In the genomic region with DNA sequence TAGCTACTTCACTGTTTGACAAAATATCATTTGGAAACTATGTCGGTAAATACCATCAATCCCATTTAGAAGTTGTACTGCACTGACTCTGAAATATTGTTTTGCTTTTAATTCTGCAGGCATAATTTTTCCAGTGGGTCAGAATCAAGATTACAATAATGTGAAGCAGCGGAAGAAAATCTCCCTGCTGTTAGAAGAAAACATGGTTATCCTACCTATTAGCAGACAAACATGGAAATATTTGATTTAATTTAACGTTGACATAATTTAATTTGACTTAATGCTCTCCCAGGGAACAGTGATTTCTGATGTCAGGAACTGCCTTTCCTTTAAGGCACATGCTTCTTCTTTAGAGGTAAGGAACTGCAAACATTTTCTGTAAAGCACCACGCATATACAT, we compare ENCODE assay signal across 33 cellular contexts.
A peak's percentile ranks its signal among the peaks of the same experiment; 100 is the strongest.
DNase-seq lines count a peak whose midpoint lies in the region; ATAC-seq and TF ChIP-seq lines count a peak whose summit lies in the region.
"Had no signal": no experiment of that assay in that cellular context is flagged by ENCODE, and none has a peak within 500 bp of the region (broad histone marks: within the 10 kb centered on the region; RNA-seq: fewer than 3 reads in every experiment).

No MANE protein-coding gene starts in this region.

- H3K4me3 Mint-ChIP-seq in Calu3 (ENCODE audit: low read depth, unreplicated experiment): no peak overlapping the region
- H3K4me3 Mint-ChIP-seq: B cell; CD14-positive monocyte; CD4-positive, alpha-beta memory T cell; CD4-positive, alpha-beta T cell; CD4-positive, CD25-positive, alpha-beta regulatory T cell; CD8-positive, alpha-beta memory T cell; CD8-positive, alpha-beta T cell had no signal

- no peaks in the 10 kb centered on the region for H3K9me2 ChIP-seq in SK-N-SH

- no peak for ATAC-seq in SK-N-SH treated with all-trans-retinoic acid at 6 μM for 48 hours
- ATAC-seq in heart left ventricle: no peak
- no peak for ATAC-seq in GM21526 (IDR thresholded peaks at IDR 0.05; ENCODE audit: low FRiP score, unreplicated experiment)
- ATAC-seq in HG02885 (IDR thresholded peaks at IDR 0.05; ENCODE audit: poor library complexity, unreplicated experiment): no peak
- ATAC-seq: A549; CD8-positive, alpha-beta T cell had no signal

- H3K9ac ChIP-seq in SK-N-SH: no peak overlapping the region
- H3K9ac ChIP-seq: BLaER1; BLaER1 treated with 17β-estradiol and CSF1 and Interleukin-3, amounts not matched to agents 10 nM and 100 nM had no signal

- H2AFZ ChIP-seq in SK-N-SH (ENCODE audit: low read depth): no peak overlapping the region

- H3K36me3 ChIP-seq in BE2C (no peaks in the 10 kb centered on the region; the same call in 1 of the 2 replicates), SK-N-SH (replicated peaks in 1 of 2; ENCODE audit: control insufficient read depth in 1 of 2, insufficient read depth in 2 of 2, low read length in 1 of 2) (no peaks in the 10 kb centered on the region), heart left ventricle (no peaks in the 10 kb centered on the region)
- H3K36me3 ChIP-seq: BLaER1; BLaER1 treated with 17β-estradiol and CSF1 and Interleukin-3, amounts not matched to agents 10 nM and 100 nM had no signal

- DNase-seq in BE2C: no peak
- DNase-seq in SK-N-DZ (ENCODE audit: low spot score): peak; percentile 74
- peak; percentile 39 for DNase-seq in SK-N-SH
- no peak for DNase-seq in heart left ventricle
- no peak for DNase-seq in Calu3
- DNase-seq: 8988T; ACHN; AML-193; C1 segment of cervical spinal cord; Caco-2; CD4-positive, alpha-beta memory T cell; CD4-positive, alpha-beta T cell; CD4-positive, CD25-positive, alpha-beta regulatory T cell; CD8-positive, alpha-beta memory T cell; CD8-positive, alpha-beta T cell; COR-L47; DMS 273 treated with DMSO at 0.1 percent for 48 hours; DMS153; DMS53; DMS79; DMS79 treated with DMSO at 0.1 percent for 48 hours; DND-41; EL had no signal

- H3K4me2 ChIP-seq in SK-N-SH: no peak overlapping the region
- H3K4me2 ChIP-seq: A549; BLaER1; BLaER1 treated with 17β-estradiol and CSF1 and Interleukin-3, amounts not matched to agents 10 nM and 100 nM had no signal

- H3K4me1 ChIP-seq in BE2C: peaks cover 24% of the 10 kb centered on the region
- H3K4me1 ChIP-seq in SK-N-SH (ENCODE audit: control insufficient read depth in 1 of 2, insufficient read depth in 2 of 2, low read depth in 1 of 2, low read length in 1 of 2): peaks cover 0 to 11% of the 10 kb centered on the region in 2 experiments; a peak in 2 of 4 replicates
- no peaks in the 10 kb centered on the region for H3K4me1 ChIP-seq in heart left ventricle
- H3K4me1 ChIP-seq: A549; BLaER1; BLaER1 treated with 17β-estradiol and CSF1 and Interleukin-3, amounts not matched to agents 10 nM and 100 nM; Caco-2 had no signal

- WGBS in SK-N-SH (ENCODE audit: low lambda C conversion rate): 36% methylated on average over 4 of the region's 4 CpGs
- 89 to 94% (median 91%) methylated on average over 4 of the region's 4 CpGs for WGBS in heart left ventricle, 4 donors

- CTCF ChIA-PET in SK-N-SH (lab: Yijun Ruan, JAX): interaction anchor here (1.4 to 3.8 kb wide), 3 partner anchors 22 to 1508 kb away, joined by 3 to 19 read pairs (median 7); no protein-coding TSS in a partner anchor
- CTCF ChIA-PET in Calu3 (lab: Charles Lee): interaction anchor here (0.6 kb wide), 1 partner anchor 27 kb away, joined by 6 read pairs; no protein-coding TSS in a partner anchor

- H3K27me3 Mint-ChIP-seq in Calu3 (ENCODE audit: unreplicated experiment): no peaks in the 10 kb centered on the region
- H3K27me3 Mint-ChIP-seq: B cell; CD4-positive, alpha-beta memory T cell; CD4-positive, alpha-beta T cell; CD4-positive, CD25-positive, alpha-beta regulatory T cell; CD8-positive, alpha-beta memory T cell had no signal

- TF ChIP-seq RAD21 in SK-N-SH (IDR thresholded peaks at IDR 0.05; ENCODE audit: low read length): peak; percentile 40

- no TSS peak for BruUV-seq in Calu3 (replicated peaks; lab: Mats Ljungman, UMichigan)

- no peaks in the 10 kb centered on the region for H3K9me3 Mint-ChIP-seq in Calu3 (ENCODE audit: low read depth, unreplicated experiment)
- H3K9me3 Mint-ChIP-seq: CD14-positive monocyte; CD4-positive, alpha-beta memory T cell; CD4-positive, alpha-beta T cell; CD4-positive, CD25-positive, alpha-beta regulatory T cell; CD8-positive, alpha-beta memory T cell; CD8-positive, alpha-beta T cell had no signal

- no peaks in the 10 kb centered on the region for H3K9me3 ChIP-seq in BE2C
- no peaks in the 10 kb centered on the region for H3K9me3 ChIP-seq in SK-N-SH
- no peaks in the 10 kb centered on the region for H3K9me3 ChIP-seq in heart left ventricle
- H3K9me3 ChIP-seq: A549; BLaER1; BLaER1 treated with 17β-estradiol and CSF1 and Interleukin-3, amounts not matched to agents 10 nM and 100 nM; Caco-2 had no signal

- H3K27me3 ChIP-seq in BE2C (no peaks in the 10 kb centered on the region), SK-N-SH (ENCODE audit: insufficient read depth) (no peaks in the 10 kb centered on the region), heart left ventricle (no peaks in the 10 kb centered on the region)
- H3K27me3 ChIP-seq: BLaER1; BLaER1 treated with 17β-estradiol and CSF1 and Interleukin-3, amounts not matched to agents 10 nM and 100 nM had no signal

- no peaks in the 10 kb centered on the region for H3F3A ChIP-seq in SK-N-SH (replicated peaks; ENCODE audit: insufficient read depth)

- peak overlapping the region; percentile 35 for H3K4me3 ChIP-seq in BE2C (ENCODE audit: low read depth, low read length)
- H3K4me3 ChIP-seq in SK-N-SH (ENCODE audit: low read depth in 2 of 2, low read length in 1 of 2): no peak overlapping the region
- H3K4me3 ChIP-seq in heart left ventricle: no peak overlapping the region
- H3K4me3 ChIP-seq: A549; BLaER1; BLaER1 treated with 17β-estradiol and CSF1 and Interleukin-3, amounts not matched to agents 10 nM and 100 nM had no signal

- H3K36me3 Mint-ChIP-seq in Calu3 (ENCODE audit: insufficient read depth, unreplicated experiment): no peaks in the 10 kb centered on the region
- H3K36me3 Mint-ChIP-seq: CD14-positive monocyte; CD4-positive, alpha-beta memory T cell; CD4-positive, CD25-positive, alpha-beta regulatory T cell; CD8-positive, alpha-beta memory T cell; CD8-positive, alpha-beta T cell had no signal

- H3K27ac ChIP-seq in SK-N-SH (ENCODE audit: low read depth in 2 of 2, low read length in 1 of 2): peak overlapping the region; percentile 24 to 100; a peak in 3 of 4 replicates
- no peak overlapping the region for H3K27ac ChIP-seq in heart left ventricle
- H3K27ac ChIP-seq: 22Rv1; A549; BLaER1; BLaER1 treated with 17β-estradiol and CSF1 and Interleukin-3, amounts not matched to agents 10 nM and 100 nM; C4-2B had no signal

- POLR2A ChIA-PET in SK-N-SH (lab: Yijun Ruan, JAX): no interaction called here

- no peak for TF ChIP-seq POLR2A in heart left ventricle (IDR thresholded peaks at IDR 0.05)

- no peak overlapping the region for H3K27ac Mint-ChIP-seq in Calu3 (ENCODE audit: unreplicated experiment)
- H3K27ac Mint-ChIP-seq: B cell; CD14-positive monocyte; CD4-positive, alpha-beta T cell; CD4-positive, CD25-positive, alpha-beta regulatory T cell; CD8-positive, alpha-beta memory T cell; CD8-positive, alpha-beta T cell had no signal

- TF ChIP-seq CTCF in BE2C (IDR thresholded peaks at IDR 0.05; ENCODE audit: low read depth, low read length) (no peak), SK-N-SH (IDR thresholded peaks at IDR 0.05) (no peak), heart left ventricle (IDR thresholded peaks at IDR 0.05) (no peak), Calu3 (IDR thresholded peaks at IDR 0.05; ENCODE audit: unreplicated experiment) (no peak)

- intact Hi-C loops in heart left ventricle (cut with DNase I) (loop anchor here in 1 of 10 donors (10.0 kb wide), 1 partner anchor 146 kb away; no protein-coding TSS in a partner anchor), Calu3 (cut with micrococcal nuclease; ENCODE audit: unreplicated experiment) (no loop called here)

- peak in 1 of 2 experiments; percentile 98; a peak in 2 of 4 replicates for TF ChIP-seq EP300 in SK-N-SH (IDR thresholded peaks at IDR 0.05; ENCODE audit: borderline replicate concordance in 1 of 2, low read depth in 1 of 2, low read length in 1 of 2)

- no peaks in the 10 kb centered on the region for H4K20me1 ChIP-seq in SK-N-SH (ENCODE audit: insufficient read depth)
- H4K20me1 ChIP-seq: BLaER1; BLaER1 treated with 17β-estradiol and CSF1 and Interleukin-3, amounts not matched to agents 10 nM and 100 nM had no signal

- no peaks in the 10 kb centered on the region for H3K79me2 ChIP-seq in SK-N-SH (ENCODE audit: insufficient read depth)

- no peaks in the 10 kb centered on the region for H3K4me1 Mint-ChIP-seq in Calu3 (ENCODE audit: low read depth, unreplicated experiment)
- H3K4me1 Mint-ChIP-seq: B cell; CD4-positive, alpha-beta memory T cell; CD4-positive, CD25-positive, alpha-beta regulatory T cell; CD8-positive, alpha-beta memory T cell had no signal

TF ChIP-seq in SK-N-SH, 30 proteins besides CTCF, POLR2A, EP300 and RAD21 (continues in another document):
- peak; percentile 74 for TF ChIP-seq RCOR1 (IDR thresholded peaks at IDR 0.05; ENCODE audit: low read length)
- TF ChIP-seq YY1 (IDR thresholded peaks at IDR 0.05; ENCODE audit: low read depth): no peak
- TF ChIP-seq JUND (IDR thresholded peaks at IDR 0.05): no peak
- no peak for TF ChIP-seq EZH2phosphoT487 (IDR thresholded peaks at IDR 0.05; ENCODE audit: borderline replicate concordance, low read depth)
- TF ChIP-seq SIN3A (IDR thresholded peaks at IDR 0.05; ENCODE audit: borderline replicate concordance, low read depth, low read length): no peak
- TF ChIP-seq TEAD4 (IDR thresholded peaks at IDR 0.05; ENCODE audit: borderline replicate concordance, insufficient read depth): 0 out of 2 replicates have a peak, but pooled peaks have one; percentile 38

TF ChIP-seq in SK-N-SH treated with all-trans-retinoic acid at 6 μM for 48 hours, 23 proteins besides CTCF, POLR2A, EP300 and RAD21 (continues in another document):
- TF ChIP-seq ZNF565 (CRISPR knock-in tag; conservative IDR thresholded peaks at IDR 0.05; ENCODE audit: low read depth): no peak
- no peak for TF ChIP-seq ZFP30 (CRISPR knock-in tag; IDR thresholded peaks at IDR 0.05)
- TF ChIP-seq, protein P1, sequence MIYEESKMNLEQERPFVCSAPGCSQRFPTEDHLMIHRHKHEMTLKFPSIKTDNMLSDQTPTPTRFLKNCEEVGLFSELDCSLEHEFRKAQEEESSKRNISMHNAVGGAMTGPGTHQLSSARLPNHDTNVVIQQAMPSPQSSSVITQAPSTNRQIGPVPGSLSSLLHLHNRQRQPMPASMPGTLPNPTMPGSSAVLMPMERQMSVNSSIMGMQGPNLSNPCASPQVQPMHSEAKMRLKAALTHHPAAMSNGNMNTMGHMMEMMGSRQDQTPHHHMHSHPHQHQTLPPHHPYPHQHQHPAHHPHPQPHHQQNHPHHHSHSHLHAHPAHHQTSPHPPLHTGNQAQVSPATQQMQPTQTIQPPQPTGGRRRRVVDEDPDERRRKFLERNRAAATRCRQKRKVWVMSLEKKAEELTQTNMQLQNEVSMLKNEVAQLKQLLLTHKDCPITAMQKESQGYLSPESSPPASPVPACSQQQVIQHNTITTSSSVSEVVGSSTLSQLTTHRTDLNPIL (CRISPR knock-in tag; IDR thresholded peaks at IDR 0.05; ENCODE audit: low read depth): peak; percentile 23; the same call in 1 of the 2 replicates
- no peak for TF ChIP-seq CSDC2 (CRISPR knock-in tag; IDR thresholded peaks at IDR 0.05)
- TF ChIP-seq PPARA (CRISPR knock-in tag; IDR thresholded peaks at IDR 0.05; ENCODE audit: borderline replicate concordance): no peak
- peak; percentile 79 for TF ChIP-seq ISL1 (CRISPR knock-in tag; IDR thresholded peaks at IDR 0.05)

Comparison
In these comparisons a context has a peak if more than half of its experiments do, and no peak if none do; other contexts are left out.
1. DNase-seq: peak in SK-N-DZ (single experiment) and SK-N-SH (single experiment); none in BE2C (single experiment), heart left ventricle (0 of 5) and Calu3 (single experiment).
2. H3K27ac ChIP-seq: peak in SK-N-SH (2 of 2); none in heart left ventricle (0 of 12).